In genomic region chr7:121192834-121193233, GRCh38 we compare ENCODE assay signal across 20 cellular contexts.
A peak's percentile ranks its signal among the peaks of the same experiment; 100 is the strongest.
DNase-seq lines count a peak whose midpoint lies in the region; TF ChIP-seq lines count a peak whose summit lies in the region.
"Had no signal": no experiment of that assay in that cellular context is flagged by ENCODE, and none has a peak within 500 bp of the region (broad histone marks: within the 10 kb centered on the region; RNA-seq: fewer than 3 reads in every experiment).

No MANE protein-coding gene starts in this region.

- H3K36me3 ChIP-seq in BLaER1 (peaks cover 11% of the 10 kb centered on the region), fibroblast of lung (ENCODE audit: control insufficient read depth, insufficient read depth, low read length) (no peaks in the 10 kb centered on the region), osteoblast (ENCODE audit: insufficient read depth, low read length) (no peaks in the 10 kb centered on the region)
- H3K36me3 ChIP-seq: Peyer's patch had no signal

- peak overlapping the region; percentile 85 for H3K9ac ChIP-seq in BLaER1
- no peak overlapping the region for H3K9ac ChIP-seq in fibroblast of lung (ENCODE audit: insufficient read depth, low read length)

- CTCF ChIA-PET in HEK293T (lab: Yijun Ruan, JAX): no interaction called here

- H3K4me3 ChIP-seq in BLaER1 (peak overlapping the region; percentile 58), fibroblast of lung (replicated peaks in 1 of 4; ENCODE audit: control extremely low read depth in 1 of 4, insufficient read depth in 1 of 4, low read depth in 3 of 4, low read length in 4 of 4) (no peak overlapping the region), osteoblast (ENCODE audit: insufficient read depth, low read length) (peak overlapping the region; percentile 34)
- H3K4me3 ChIP-seq: GM12878, GM23338, Peyer's patch had no signal

- POLR2A ChIA-PET in HEK293T (lab: Yijun Ruan, JAX): no interaction called here

- TF ChIP-seq CTCF in fibroblast of lung (conservative IDR thresholded peaks at IDR 0.05 in 1 of 2, IDR thresholded peaks at IDR 0.05 in 1 of 2; ENCODE audit: low read depth in 1 of 2, low read length in 2 of 2) (no peak), osteoblast (IDR thresholded peaks at IDR 0.05; ENCODE audit: extremely low read depth, low read depth, low read length) (no peak), GM20000 (IDR thresholded peaks at IDR 0.05; ENCODE audit: extremely low read depth, missing control alignments) (no peak)

- DNase-seq in RPMI7951 (ENCODE audit: low read depth) (peak; percentile 3), fibroblast of lung (ENCODE audit: low read depth in 2 of 2) (peak; percentile 62 to 94), osteoblast (ENCODE audit: insufficient read length, low spot score, missing footprints) (peak; percentile 29), NCI-H2029 treated with DMSO at 0.1 percent for 48 hours (lab: John Stamatoyannopoulos, UW) (no peak), HEK293T (ENCODE audit: extremely low spot score) (no peak), GM20000 (ENCODE audit: low spot score) (no peak)
- no peak for DNase-seq in activated effector memory CD4-positive, alpha-beta T cell treated with anti-CD3 and anti-CD28 coated beads, Interleukin-2, amount 50 U/mL, for 16 hours
- DNase-seq: 8988T; CD4-positive, alpha-beta T cell; DMS153; EL; KBM-7; NCI-H1417 treated with DMSO at 0.1 percent for 48 hours; NCI-H1930; NCI-H345; NCI-H524 treated with DMSO at 0.1 percent for 48 hours; Peyer's patch had no signal

- H3K9me3 ChIP-seq in BLaER1 (peaks cover 12% of the 10 kb centered on the region), fibroblast of lung (ENCODE audit: control insufficient read depth, insufficient read depth, low read depth, low read length) (no peaks in the 10 kb centered on the region), osteoblast (ENCODE audit: low read depth, low read length) (no peaks in the 10 kb centered on the region)
- H3K9me3 ChIP-seq: Peyer's patch had no signal

- H3K79me2 ChIP-seq in fibroblast of lung (ENCODE audit: control insufficient read depth, insufficient read depth, low read length) (no peaks in the 10 kb centered on the region), osteoblast (ENCODE audit: insufficient read depth, low read length) (no peaks in the 10 kb centered on the region)

- peak overlapping the region; percentile 82 for H3K4me2 ChIP-seq in BLaER1
- H3K4me2 ChIP-seq in fibroblast of lung (ENCODE audit: extremely low read depth, insufficient read depth, low read length): no peak overlapping the region
- peak overlapping the region; percentile 67 for H3K4me2 ChIP-seq in osteoblast (ENCODE audit: insufficient read depth, low read length)
- H3K4me2 ChIP-seq: GM23338 had no signal

- H2AFZ ChIP-seq in fibroblast of lung (ENCODE audit: low read length) (no peak overlapping the region), osteoblast (ENCODE audit: low read length) (no peak overlapping the region)
- H2AFZ ChIP-seq: GM23338 had no signal

- H3K4me1 ChIP-seq in BLaER1 (peaks cover 98% of the 10 kb centered on the region), fibroblast of lung (ENCODE audit: control insufficient read depth, extremely low read depth, insufficient read depth, low read length) (no peaks in the 10 kb centered on the region), osteoblast (ENCODE audit: insufficient read depth, low read length) (peaks cover 18% of the 10 kb centered on the region)
- H3K4me1 ChIP-seq: Peyer's patch had no signal

- H3K27me3 ChIP-seq in BLaER1 (no peaks in the 10 kb centered on the region), fibroblast of lung (ENCODE audit: control insufficient read depth, insufficient read depth, low read length) (no peaks in the 10 kb centered on the region), osteoblast (ENCODE audit: insufficient read depth, low read length) (no peaks in the 10 kb centered on the region)
- H3K27me3 ChIP-seq: Peyer's patch had no signal

- H4K20me1 ChIP-seq in BLaER1: no peaks in the 10 kb centered on the region
- no peaks in the 10 kb centered on the region for H4K20me1 ChIP-seq in fibroblast of lung (ENCODE audit: control insufficient read depth, extremely low read depth, insufficient read depth, low read length)
- no peaks in the 10 kb centered on the region for H4K20me1 ChIP-seq in osteoblast (ENCODE audit: insufficient read depth, low read length)

- peak overlapping the region; percentile 96 for H3K27ac ChIP-seq in BLaER1
- no peak overlapping the region for H3K27ac ChIP-seq in fibroblast of lung (ENCODE audit: insufficient read depth, low read length)
- peak overlapping the region; percentile 12 for H3K27ac ChIP-seq in osteoblast (ENCODE audit: low read depth, low read length)
- H3K27ac ChIP-seq: Peyer's patch had no signal

TF ChIP-seq in HEK293T, 16 proteins besides CTCF, POLR2A, EP300 and RAD21:
- no peak for TF ChIP-seq FOXM1 (IDR thresholded peaks at IDR 0.05; ENCODE audit: borderline replicate concordance)
- TF ChIP-seq CTBP1 (IDR thresholded peaks at IDR 0.05; ENCODE audit: borderline replicate concordance): no peak
- no peak for TF ChIP-seq FOXK2 (IDR thresholded peaks at IDR 0.05)
- no peak for TF ChIP-seq NFRKB (IDR thresholded peaks at IDR 0.05)
- TF ChIP-seq SP1 (IDR thresholded peaks at IDR 0.05): no peak
- no peak for TF ChIP-seq HDGF (IDR thresholded peaks at IDR 0.05; ENCODE audit: borderline replicate concordance)
- TF ChIP-seq TARDBP (IDR thresholded peaks at IDR 0.05): no peak
- no peak for TF ChIP-seq LEF1 (IDR thresholded peaks at IDR 0.05; ENCODE audit: borderline replicate concordance)
- TF ChIP-seq ELF4 (IDR thresholded peaks at IDR 0.05): no peak

Comparison
In these comparisons a context has a peak if more than half of its experiments do, and no peak if none do; other contexts are left out.
1. H3K4me3 ChIP-seq: peak in BLaER1 (single experiment) and osteoblast (single experiment); none in fibroblast of lung (0 of 4).
2. DNase-seq: peak in RPMI7951 (single experiment), fibroblast of lung (2 of 2) and osteoblast (single experiment); none in NCI-H2029 treated with DMSO at 0.1 percent for 48 hours (single experiment), HEK293T (single experiment), GM20000 (single experiment) and activated effector memory CD4-positive, alpha-beta T cell treated with anti-CD3 and anti-CD28 coated beads, Interleukin-2, amount 50 U/mL, for 16 hours (single experiment).